16 cellular contexts compared by ENCODE assay signal in the genomic region with DNA sequence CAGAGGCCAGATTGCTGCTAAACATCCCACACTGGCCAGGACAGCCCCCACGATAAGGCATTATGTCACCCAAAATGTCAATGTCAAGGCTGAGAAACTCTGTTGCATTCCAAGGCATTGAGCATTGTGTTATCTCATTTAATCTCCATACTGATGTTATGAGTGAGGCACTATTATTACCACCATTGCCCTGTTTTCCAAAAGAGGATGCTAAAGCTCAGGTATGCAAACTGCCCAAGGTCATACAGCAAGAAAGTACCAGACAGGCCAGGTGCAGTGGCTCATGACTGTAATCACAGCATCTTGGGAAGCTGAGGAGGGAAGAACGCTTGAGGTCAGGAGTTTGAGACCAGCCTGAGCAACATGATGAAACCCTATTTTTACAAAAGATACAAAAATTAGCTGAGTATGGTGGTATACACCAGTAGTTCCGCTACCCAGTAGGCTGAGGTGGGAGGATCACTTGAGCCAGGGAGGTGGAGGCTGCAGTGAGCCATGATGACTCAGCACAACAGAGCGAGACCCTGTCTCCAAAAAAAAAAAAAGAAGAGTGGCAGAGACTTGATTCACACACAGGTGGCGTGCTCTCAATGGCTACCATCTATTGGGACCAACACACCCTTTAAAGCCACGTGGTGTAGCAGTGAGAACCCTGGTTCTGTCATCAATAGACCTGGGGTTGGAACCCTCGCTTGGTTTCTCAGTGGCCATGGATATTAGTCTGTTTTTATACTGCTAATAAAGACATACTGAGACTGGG. TPM values are rescaled to one million over a fixed set of nuclear protein-coding genes. Genes with fewer than 3 reads are reported as not detected.
A peak's percentile ranks its signal among the peaks of the same experiment; 100 is the strongest.
DNase-seq lines count a peak whose midpoint lies in the region; ATAC-seq and TF ChIP-seq lines count a peak whose summit lies in the region.
"Had no signal": no experiment of that assay in that cellular context is flagged by ENCODE, and none has a peak within 500 bp of the region (broad histone marks: within the 10 kb centered on the region; RNA-seq: fewer than 3 reads in every experiment).

No MANE protein-coding gene starts in this region.

- no peak overlapping the region for H3K27ac Mint-ChIP-seq in WTC11
- H3K27ac Mint-ChIP-seq: CD4-positive, CD25-positive, alpha-beta regulatory T cell had no signal

- H3K4me2 ChIP-seq in Karpas-422 (ENCODE audit: low read depth, low read length, poor library complexity, severe bottlenecking): no peak overlapping the region
- H3K4me2 ChIP-seq: KMS-11 had no signal

- no peaks in the 10 kb centered on the region for H3K36me3 ChIP-seq in Karpas-422 (ENCODE audit: insufficient read depth, low read length)
- H3K36me3 ChIP-seq: MG63 had no signal

- H3K4me3 Mint-ChIP-seq in WTC11: no peak overlapping the region
- H3K4me3 Mint-ChIP-seq: CD4-positive, CD25-positive, alpha-beta regulatory T cell had no signal

- no peaks in the 10 kb centered on the region for H3K36me3 Mint-ChIP-seq in WTC11
- H3K36me3 Mint-ChIP-seq: CD4-positive, CD25-positive, alpha-beta regulatory T cell had no signal

- no peaks in the 10 kb centered on the region for H3K9me3 ChIP-seq in Karpas-422 (ENCODE audit: low read length)
- H3K9me3 ChIP-seq: MG63 had no signal

- H3K4me1 ChIP-seq in Karpas-422 (ENCODE audit: low read length): peaks cover 6% of the 10 kb centered on the region

- H3K4me3 ChIP-seq in Karpas-422 (ENCODE audit: low read length): no peak overlapping the region
- H3K4me3 ChIP-seq: GM12878, MG63 had no signal

- H3K9me3 Mint-ChIP-seq in WTC11: no peaks in the 10 kb centered on the region

- H3K27ac ChIP-seq in Karpas-422 (ENCODE audit: low read length): no peak overlapping the region
- H3K27ac ChIP-seq: KMS-11, RWPE1 had no signal

- H4K20me1 ChIP-seq in Karpas-422 (ENCODE audit: insufficient read depth, low read depth, low read length): no peaks in the 10 kb centered on the region

- H3K9me2 ChIP-seq in Karpas-422 (replicated peaks; ENCODE audit: insufficient read depth, low read length): no peaks in the 10 kb centered on the region

- POLR2A ChIA-PET in WTC11 (lab: Charles Lee): no interaction called here

- H3K79me2 ChIP-seq in Karpas-422 (ENCODE audit: low read length): no peaks in the 10 kb centered on the region

- H3K9ac ChIP-seq in Karpas-422 (ENCODE audit: low read length): no peak overlapping the region
- H3K9ac ChIP-seq: KMS-11 had no signal

- no peak for TF ChIP-seq CTCF in WTC11 (IDR thresholded peaks at IDR 0.05)

- H3K27me3 ChIP-seq in Karpas-422 (ENCODE audit: low read length): no peaks in the 10 kb centered on the region

- no peak for ATAC-seq in WTC11
- ATAC-seq: GM12878 had no signal

- peaks cover 16% of the 10 kb centered on the region for H3K4me1 Mint-ChIP-seq in WTC11
- H3K4me1 Mint-ChIP-seq: CD4-positive, CD25-positive, alpha-beta regulatory T cell had no signal

- CTCF ChIA-PET in WTC11 (lab: Charles Lee): interaction anchor here (1.0 to 1.4 kb wide), 2 partner anchors 128 to 982 kb away, joined by 3 read pairs; no protein-coding TSS in a partner anchor

- no peaks in the 10 kb centered on the region for H3K27me3 Mint-ChIP-seq in WTC11 (ENCODE audit: low read depth)

- H2AFZ ChIP-seq in Karpas-422 (ENCODE audit: low read length): no peak overlapping the region

- peak; percentile 32 for DNase-seq in ELF-1 (ENCODE audit: low read depth, low spot score)
- peak; percentile 60 for DNase-seq in Karpas-422
- DNase-seq in WTC11 (ENCODE audit: low spot score): no peak
- peak; percentile 58 for DNase-seq in kidney tubule cell (ENCODE audit: low spot score)
- no peak for DNase-seq in COLO829 (ENCODE audit: low spot score)
- no peak for DNase-seq in stimulated activated CD4-positive, alpha-beta T cell treated with anti-CD3 and anti-CD28 coated beads, Interleukin-4, amount 100 ng/mL, for 24 hours
- DNase-seq in NCI-H446 treated with DMSO at 0.1 percent for 48 hours (lab: John Stamatoyannopoulos, UW): no peak
- DNase-seq: ACHN; CD4-positive, CD25-positive, alpha-beta regulatory T cell; DMS53; MG63; NCI-H1092; NCI-H524 treated with DMSO at 0.1 percent for 48 hours had no signal

TF ChIP-seq in WTC11, 78 proteins besides CTCF, POLR2A, EP300 and RAD21:
- TF ChIP-seq, protein P1, sequence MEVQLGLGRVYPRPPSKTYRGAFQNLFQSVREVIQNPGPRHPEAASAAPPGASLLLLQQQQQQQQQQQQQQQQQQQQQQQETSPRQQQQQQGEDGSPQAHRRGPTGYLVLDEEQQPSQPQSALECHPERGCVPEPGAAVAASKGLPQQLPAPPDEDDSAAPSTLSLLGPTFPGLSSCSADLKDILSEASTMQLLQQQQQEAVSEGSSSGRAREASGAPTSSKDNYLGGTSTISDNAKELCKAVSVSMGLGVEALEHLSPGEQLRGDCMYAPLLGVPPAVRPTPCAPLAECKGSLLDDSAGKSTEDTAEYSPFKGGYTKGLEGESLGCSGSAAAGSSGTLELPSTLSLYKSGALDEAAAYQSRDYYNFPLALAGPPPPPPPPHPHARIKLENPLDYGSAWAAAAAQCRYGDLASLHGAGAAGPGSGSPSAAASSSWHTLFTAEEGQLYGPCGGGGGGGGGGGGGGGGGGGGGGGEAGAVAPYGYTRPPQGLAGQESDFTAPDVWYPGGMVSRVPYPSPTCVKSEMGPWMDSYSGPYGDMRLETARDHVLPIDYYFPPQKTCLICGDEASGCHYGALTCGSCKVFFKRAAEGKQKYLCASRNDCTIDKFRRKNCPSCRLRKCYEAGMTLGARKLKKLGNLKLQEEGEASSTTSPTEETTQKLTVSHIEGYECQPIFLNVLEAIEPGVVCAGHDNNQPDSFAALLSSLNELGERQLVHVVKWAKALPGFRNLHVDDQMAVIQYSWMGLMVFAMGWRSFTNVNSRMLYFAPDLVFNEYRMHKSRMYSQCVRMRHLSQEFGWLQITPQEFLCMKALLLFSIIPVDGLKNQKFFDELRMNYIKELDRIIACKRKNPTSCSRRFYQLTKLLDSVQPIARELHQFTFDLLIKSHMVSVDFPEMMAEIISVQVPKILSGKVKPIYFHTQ (CRISPR knock-in tag; IDR thresholded peaks at IDR 0.05): no peak
- peak; percentile 94 for TF ChIP-seq NFE2L1 (CRISPR knock-in tag; IDR thresholded peaks at IDR 0.05)

RNA-seq across cellular contexts. Expression of a gene that starts 58.8 kb away (rescaled TPM):
- total RNA-seq in Karpas-422 (2014; rRNA removed; shearing (Covaris generic); ENCODE audit: low replicate concordance): not detected in 2 replicates
- 3.5 to 4.5 TPM (median 4.0 TPM) in 3 replicates for total RNA-seq in WTC11 (2021)
- total RNA-seq: CD4-positive, CD25-positive, alpha-beta regulatory T cell had no signal

Comparison
In these comparisons a context has a peak if more than half of its experiments do, and no peak if none do; other contexts are left out.
1. DNase-seq: peak in ELF-1 (single experiment), Karpas-422 (single experiment) and kidney tubule cell (single experiment); none in WTC11 (single experiment), COLO829 (single experiment), stimulated activated CD4-positive, alpha-beta T cell treated with anti-CD3 and anti-CD28 coated beads, Interleukin-4, amount 100 ng/mL, for 24 hours (single experiment) and NCI-H446 treated with DMSO at 0.1 percent for 48 hours (single experiment).